In genomic region chr6:168650686-168651085, GRCh38 we compare ENCODE assay signal across 14 cellular contexts.
"Had no signal": no experiment of that assay in that cellular context is flagged by ENCODE, and none has a peak within 500 bp of the region (broad histone marks: within the 10 kb centered on the region; RNA-seq: fewer than 3 reads in every experiment).

No MANE protein-coding gene starts in this region.

- H3K27ac ChIP-seq: colonic mucosa, tibial artery had no signal

- H3K36me3 ChIP-seq: colonic mucosa had no signal

- DNase-seq: activated CD4-positive, alpha-beta T cell treated with anti-CD3 and anti-CD28 coated beads for 48 hours; activated naive CD4-positive, alpha-beta T cell; caudate nucleus; colonic mucosa; effector CD4-positive, alpha-beta T cell; hippocampal formation; occipital lobe; stimulated activated CD4-positive, alpha-beta T cell treated with anti-CD3 and anti-CD28 coated beads, Interleukin-15, amount 100 ng/mL, for 24 hours; stimulated activated CD4-positive, alpha-beta T cell treated with anti-CD3 and anti-CD28 coated beads, Interleukin-4, amount 100 ng/mL, for 4 hours; stimulated activated naive CD8-positive, alpha-beta T cell treated with anti-CD3 and anti-CD28 coated beads, Interleukin-15, amount 100 ng/mL, for 72 hours; T-cell; T1000; tibial artery had no signal

- H3K4me1 ChIP-seq: colonic mucosa had no signal

- ATAC-seq: natural killer cell treated with Interleukin-12 subunit alpha and Interleukin-12 subunit beta and Interleukin-15 and Interleukin-18, amount 100 ng/mL, for 72 hours; stimulated activated naive CD8-positive, alpha-beta T cell treated with anti-CD3 and anti-CD28 coated beads, Interleukin-15, amount 100 ng/mL, for 72 hours; T-cell had no signal

- H3K4me3 ChIP-seq: colonic mucosa, tibial artery had no signal

- H3K9me3 ChIP-seq: colonic mucosa, tibial artery had no signal

- H3K27me3 ChIP-seq: colonic mucosa, tibial artery had no signal
